In the genomic region with DNA sequence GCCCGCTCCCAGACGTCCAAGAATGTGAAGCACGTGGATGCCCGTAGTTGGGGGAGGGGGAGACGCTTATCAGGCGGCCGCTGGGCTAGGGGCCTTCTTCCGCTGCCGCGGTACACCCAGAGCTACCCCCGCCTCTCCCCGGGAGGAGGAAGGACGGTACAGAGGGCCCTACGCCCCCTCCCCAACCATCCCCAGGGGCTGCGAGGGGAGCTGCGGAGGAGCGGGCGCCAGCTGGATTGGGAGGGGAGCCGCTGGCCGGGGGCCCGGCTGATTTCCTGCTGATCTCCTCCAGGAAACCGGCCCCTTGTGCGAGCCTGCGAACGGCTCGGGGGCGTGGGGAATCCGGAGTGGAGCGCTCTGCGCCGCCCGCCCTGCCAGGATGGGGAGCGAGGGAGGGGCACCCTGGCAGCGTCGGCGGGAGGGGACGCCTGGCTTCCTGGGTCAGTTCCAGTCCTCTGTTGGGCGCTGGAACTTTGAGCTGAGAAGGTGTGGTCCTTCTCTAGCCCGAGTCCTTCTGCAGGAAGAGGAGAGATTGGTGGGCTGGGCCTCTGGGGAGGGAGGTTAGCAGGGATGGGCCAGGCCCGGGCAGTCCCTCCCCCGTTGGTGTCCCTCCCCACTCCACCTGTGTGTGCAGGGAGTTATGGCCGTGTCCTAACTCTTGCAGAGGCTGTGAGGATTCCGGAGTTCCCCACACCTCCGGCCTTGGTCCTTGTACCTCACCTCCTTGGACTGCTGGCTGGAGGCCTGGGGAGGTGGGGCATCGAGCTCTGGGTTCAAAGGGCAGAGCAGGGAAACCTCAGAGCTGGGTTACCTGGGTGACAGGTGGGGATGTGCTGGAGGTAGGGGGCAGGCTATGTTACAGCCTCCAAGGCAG, we compare ENCODE assay signal across 1 cellular context.
TF ChIP-seq lines count a peak whose summit lies in the region.

No MANE protein-coding gene starts in this region.

TF ChIP-seq in HepG2, 621 proteins besides CTCF, POLR2A, EP300 and RAD21 (continues in another document):
- peak; percentile 79 for TF ChIP-seq AGO1 (IDR thresholded peaks at IDR 0.05; ENCODE audit: low read depth, low read length, poor library complexity, severe bottlenecking)
- TF ChIP-seq IRF2 (CRISPR knock-in tag; IDR thresholded peaks at IDR 0.05): peak; percentile 59
- TF ChIP-seq, protein P1, sequence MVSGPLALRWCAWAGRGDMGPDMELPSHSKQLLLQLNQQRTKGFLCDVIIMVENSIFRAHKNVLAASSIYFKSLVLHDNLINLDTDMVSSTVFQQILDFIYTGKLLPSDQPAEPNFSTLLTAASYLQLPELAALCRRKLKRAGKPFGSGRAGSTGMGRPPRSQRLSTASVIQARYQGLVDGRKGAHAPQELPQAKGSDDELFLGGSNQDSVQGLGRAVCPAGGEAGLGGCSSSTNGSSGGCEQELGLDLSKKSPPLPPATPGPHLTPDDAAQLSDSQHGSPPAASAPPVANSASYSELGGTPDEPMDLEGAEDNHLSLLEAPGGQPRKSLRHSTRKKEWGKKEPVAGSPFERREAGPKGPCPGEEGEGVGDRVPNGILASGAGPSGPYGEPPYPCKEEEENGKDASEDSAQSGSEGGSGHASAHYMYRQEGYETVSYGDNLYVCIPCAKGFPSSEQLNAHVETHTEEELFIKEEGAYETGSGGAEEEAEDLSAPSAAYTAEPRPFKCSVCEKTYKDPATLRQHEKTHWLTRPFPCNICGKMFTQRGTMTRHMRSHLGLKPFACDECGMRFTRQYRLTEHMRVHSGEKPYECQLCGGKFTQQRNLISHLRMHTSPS (CRISPR knock-in tag; IDR thresholded peaks at IDR 0.05; ENCODE audit: low read depth): peak; percentile 89
- TF ChIP-seq, protein P2, sequence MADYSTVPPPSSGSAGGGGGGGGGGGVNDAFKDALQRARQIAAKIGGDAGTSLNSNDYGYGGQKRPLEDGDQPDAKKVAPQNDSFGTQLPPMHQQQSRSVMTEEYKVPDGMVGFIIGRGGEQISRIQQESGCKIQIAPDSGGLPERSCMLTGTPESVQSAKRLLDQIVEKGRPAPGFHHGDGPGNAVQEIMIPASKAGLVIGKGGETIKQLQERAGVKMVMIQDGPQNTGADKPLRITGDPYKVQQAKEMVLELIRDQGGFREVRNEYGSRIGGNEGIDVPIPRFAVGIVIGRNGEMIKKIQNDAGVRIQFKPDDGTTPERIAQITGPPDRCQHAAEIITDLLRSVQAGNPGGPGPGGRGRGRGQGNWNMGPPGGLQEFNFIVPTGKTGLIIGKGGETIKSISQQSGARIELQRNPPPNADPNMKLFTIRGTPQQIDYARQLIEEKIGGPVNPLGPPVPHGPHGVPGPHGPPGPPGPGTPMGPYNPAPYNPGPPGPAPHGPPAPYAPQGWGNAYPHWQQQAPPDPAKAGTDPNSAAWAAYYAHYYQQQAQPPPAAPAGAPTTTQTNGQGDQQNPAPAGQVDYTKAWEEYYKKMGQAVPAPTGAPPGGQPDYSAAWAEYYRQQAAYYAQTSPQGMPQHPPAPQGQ (CRISPR knock-in tag; IDR thresholded peaks at IDR 0.05; ENCODE audit: borderline replicate concordance): no peak
- peak; percentile 45; the same call in 1 of the 2 replicates for TF ChIP-seq HDAC2 (CRISPR knock-in tag; IDR thresholded peaks at IDR 0.05)
- peak; percentile 14; the same call in 1 of the 2 replicates for TF ChIP-seq SP4 (CRISPR knock-in tag; IDR thresholded peaks at IDR 0.05)
- TF ChIP-seq SIN3A (IDR thresholded peaks at IDR 0.05; ENCODE audit: borderline replicate concordance, low read depth, low read length): no peak
- no peak for TF ChIP-seq ZNF263 (CRISPR knock-in tag; IDR thresholded peaks at IDR 0.05)
- no peak for TF ChIP-seq MTF1 (CRISPR knock-in tag; IDR thresholded peaks at IDR 0.05)
- TF ChIP-seq, protein P3, sequence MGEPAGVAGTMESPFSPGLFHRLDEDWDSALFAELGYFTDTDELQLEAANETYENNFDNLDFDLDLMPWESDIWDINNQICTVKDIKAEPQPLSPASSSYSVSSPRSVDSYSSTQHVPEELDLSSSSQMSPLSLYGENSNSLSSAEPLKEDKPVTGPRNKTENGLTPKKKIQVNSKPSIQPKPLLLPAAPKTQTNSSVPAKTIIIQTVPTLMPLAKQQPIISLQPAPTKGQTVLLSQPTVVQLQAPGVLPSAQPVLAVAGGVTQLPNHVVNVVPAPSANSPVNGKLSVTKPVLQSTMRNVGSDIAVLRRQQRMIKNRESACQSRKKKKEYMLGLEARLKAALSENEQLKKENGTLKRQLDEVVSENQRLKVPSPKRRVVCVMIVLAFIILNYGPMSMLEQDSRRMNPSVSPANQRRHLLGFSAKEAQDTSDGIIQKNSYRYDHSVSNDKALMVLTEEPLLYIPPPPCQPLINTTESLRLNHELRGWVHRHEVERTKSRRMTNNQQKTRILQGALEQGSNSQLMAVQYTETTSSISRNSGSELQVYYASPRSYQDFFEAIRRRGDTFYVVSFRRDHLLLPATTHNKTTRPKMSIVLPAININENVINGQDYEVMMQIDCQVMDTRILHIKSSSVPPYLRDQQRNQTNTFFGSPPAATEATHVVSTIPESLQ (CRISPR knock-in tag; conservative IDR thresholded peaks at IDR 0.05): 0 out of 2 replicates have a peak, but pooled peaks have one; percentile 6
- TF ChIP-seq NCOR1 (IDR thresholded peaks at IDR 0.05; ENCODE audit: borderline replicate concordance, low read length): peak; percentile 75; the same call in 1 of the 2 replicates
- TF ChIP-seq, protein P4, sequence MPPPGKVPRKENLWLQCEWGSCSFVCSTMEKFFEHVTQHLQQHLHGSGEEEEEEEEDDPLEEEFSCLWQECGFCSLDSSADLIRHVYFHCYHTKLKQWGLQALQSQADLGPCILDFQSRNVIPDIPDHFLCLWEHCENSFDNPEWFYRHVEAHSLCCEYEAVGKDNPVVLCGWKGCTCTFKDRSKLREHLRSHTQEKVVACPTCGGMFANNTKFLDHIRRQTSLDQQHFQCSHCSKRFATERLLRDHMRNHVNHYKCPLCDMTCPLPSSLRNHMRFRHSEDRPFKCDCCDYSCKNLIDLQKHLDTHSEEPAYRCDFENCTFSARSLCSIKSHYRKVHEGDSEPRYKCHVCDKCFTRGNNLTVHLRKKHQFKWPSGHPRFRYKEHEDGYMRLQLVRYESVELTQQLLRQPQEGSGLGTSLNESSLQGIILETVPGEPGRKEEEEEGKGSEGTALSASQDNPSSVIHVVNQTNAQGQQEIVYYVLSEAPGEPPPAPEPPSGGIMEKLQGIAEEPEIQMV (CRISPR knock-in tag; IDR thresholded peaks at IDR 0.05; ENCODE audit: low read depth): 0 out of 2 replicates have a peak, but pooled peaks have one; percentile 15
- peak; percentile 70 for TF ChIP-seq ZFX (CRISPR knock-in tag; IDR thresholded peaks at IDR 0.05; ENCODE audit: low read depth)
- TF ChIP-seq ZNF83 (CRISPR knock-in tag; IDR thresholded peaks at IDR 0.05; ENCODE audit: borderline replicate concordance): peak; percentile 88; the same call in 1 of the 2 replicates
- peak; percentile 63 for TF ChIP-seq RXRB (CRISPR knock-in tag; IDR thresholded peaks at IDR 0.05; ENCODE audit: borderline replicate concordance)
- TF ChIP-seq, protein P5, sequence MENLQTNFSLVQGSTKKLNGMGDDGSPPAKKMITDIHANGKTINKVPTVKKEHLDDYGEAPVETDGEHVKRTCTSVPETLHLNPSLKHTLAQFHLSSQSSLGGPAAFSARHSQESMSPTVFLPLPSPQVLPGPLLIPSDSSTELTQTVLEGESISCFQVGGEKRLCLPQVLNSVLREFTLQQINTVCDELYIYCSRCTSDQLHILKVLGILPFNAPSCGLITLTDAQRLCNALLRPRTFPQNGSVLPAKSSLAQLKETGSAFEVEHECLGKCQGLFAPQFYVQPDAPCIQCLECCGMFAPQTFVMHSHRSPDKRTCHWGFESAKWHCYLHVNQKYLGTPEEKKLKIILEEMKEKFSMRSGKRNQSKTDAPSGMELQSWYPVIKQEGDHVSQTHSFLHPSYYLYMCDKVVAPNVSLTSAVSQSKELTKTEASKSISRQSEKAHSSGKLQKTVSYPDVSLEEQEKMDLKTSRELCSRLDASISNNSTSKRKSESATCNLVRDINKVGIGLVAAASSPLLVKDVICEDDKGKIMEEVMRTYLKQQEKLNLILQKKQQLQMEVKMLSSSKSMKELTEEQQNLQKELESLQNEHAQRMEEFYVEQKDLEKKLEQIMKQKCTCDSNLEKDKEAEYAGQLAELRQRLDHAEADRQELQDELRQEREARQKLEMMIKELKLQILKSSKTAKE (CRISPR knock-in tag; IDR thresholded peaks at IDR 0.05; ENCODE audit: borderline replicate concordance): peak; percentile 92
- TF ChIP-seq, protein P6, sequence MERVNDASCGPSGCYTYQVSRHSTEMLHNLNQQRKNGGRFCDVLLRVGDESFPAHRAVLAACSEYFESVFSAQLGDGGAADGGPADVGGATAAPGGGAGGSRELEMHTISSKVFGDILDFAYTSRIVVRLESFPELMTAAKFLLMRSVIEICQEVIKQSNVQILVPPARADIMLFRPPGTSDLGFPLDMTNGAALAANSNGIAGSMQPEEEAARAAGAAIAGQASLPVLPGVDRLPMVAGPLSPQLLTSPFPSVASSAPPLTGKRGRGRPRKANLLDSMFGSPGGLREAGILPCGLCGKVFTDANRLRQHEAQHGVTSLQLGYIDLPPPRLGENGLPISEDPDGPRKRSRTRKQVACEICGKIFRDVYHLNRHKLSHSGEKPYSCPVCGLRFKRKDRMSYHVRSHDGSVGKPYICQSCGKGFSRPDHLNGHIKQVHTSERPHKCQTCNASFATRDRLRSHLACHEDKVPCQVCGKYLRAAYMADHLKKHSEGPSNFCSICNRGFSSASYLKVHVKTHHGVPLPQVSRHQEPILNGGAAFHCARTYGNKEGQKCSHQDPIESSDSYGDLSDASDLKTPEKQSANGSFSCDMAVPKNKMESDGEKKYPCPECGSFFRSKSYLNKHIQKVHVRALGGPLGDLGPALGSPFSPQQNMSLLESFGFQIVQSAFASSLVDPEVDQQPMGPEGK (CRISPR knock-in tag; IDR thresholded peaks at IDR 0.05): peak; percentile 90
- TF ChIP-seq, protein P7, sequence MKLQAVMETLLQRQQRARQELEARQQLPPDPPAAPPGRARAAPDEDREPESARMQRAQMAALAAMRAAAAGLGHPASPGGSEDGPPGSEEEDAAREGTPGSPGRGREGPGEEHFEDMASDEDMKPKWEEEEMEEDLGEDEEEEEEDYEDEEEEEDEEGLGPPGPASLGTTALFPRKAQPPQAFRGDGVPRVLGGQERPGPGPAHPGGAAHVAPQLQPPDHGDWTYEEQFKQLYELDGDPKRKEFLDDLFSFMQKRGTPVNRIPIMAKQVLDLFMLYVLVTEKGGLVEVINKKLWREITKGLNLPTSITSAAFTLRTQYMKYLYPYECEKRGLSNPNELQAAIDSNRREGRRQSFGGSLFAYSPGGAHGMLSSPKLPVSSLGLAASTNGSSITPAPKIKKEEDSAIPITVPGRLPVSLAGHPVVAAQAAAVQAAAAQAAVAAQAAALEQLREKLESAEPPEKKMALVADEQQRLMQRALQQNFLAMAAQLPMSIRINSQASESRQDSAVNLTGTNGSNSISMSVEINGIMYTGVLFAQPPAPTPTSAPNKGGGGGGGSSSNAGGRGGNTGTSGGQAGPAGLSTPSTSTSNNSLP (IDR thresholded peaks at IDR 0.05; ENCODE audit: low read depth, low read length): no peak
- peak; percentile 16; the same call in 1 of the 2 replicates for TF ChIP-seq ZNF232 (CRISPR knock-in tag; IDR thresholded peaks at IDR 0.05; ENCODE audit: borderline replicate concordance)
- peak; percentile 90 for TF ChIP-seq ZNF563 (CRISPR knock-in tag; IDR thresholded peaks at IDR 0.05)
- TF ChIP-seq GLI4 (CRISPR knock-in tag; IDR thresholded peaks at IDR 0.05; ENCODE audit: borderline replicate concordance): 0 out of 2 replicates have a peak, but pooled peaks have one; percentile 80
- peak; percentile 46 for TF ChIP-seq NFYB (CRISPR knock-in tag; IDR thresholded peaks at IDR 0.05)
- TF ChIP-seq, protein P8, sequence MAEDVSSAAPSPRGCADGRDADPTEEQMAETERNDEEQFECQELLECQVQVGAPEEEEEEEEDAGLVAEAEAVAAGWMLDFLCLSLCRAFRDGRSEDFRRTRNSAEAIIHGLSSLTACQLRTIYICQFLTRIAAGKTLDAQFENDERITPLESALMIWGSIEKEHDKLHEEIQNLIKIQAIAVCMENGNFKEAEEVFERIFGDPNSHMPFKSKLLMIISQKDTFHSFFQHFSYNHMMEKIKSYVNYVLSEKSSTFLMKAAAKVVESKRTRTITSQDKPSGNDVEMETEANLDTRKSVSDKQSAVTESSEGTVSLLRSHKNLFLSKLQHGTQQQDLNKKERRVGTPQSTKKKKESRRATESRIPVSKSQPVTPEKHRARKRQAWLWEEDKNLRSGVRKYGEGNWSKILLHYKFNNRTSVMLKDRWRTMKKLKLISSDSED (CRISPR knock-in tag; IDR thresholded peaks at IDR 0.05): no peak
- TF ChIP-seq, protein P9, sequence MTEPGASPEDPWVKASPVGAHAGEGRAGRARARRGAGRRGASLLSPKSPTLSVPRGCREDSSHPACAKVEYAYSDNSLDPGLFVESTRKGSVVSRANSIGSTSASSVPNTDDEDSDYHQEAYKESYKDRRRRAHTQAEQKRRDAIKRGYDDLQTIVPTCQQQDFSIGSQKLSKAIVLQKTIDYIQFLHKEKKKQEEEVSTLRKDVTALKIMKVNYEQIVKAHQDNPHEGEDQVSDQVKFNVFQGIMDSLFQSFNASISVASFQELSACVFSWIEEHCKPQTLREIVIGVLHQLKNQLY (CRISPR knock-in tag; IDR thresholded peaks at IDR 0.05): peak; percentile 50; the same call in 1 of the 2 replicates
- TF ChIP-seq, protein P10, sequence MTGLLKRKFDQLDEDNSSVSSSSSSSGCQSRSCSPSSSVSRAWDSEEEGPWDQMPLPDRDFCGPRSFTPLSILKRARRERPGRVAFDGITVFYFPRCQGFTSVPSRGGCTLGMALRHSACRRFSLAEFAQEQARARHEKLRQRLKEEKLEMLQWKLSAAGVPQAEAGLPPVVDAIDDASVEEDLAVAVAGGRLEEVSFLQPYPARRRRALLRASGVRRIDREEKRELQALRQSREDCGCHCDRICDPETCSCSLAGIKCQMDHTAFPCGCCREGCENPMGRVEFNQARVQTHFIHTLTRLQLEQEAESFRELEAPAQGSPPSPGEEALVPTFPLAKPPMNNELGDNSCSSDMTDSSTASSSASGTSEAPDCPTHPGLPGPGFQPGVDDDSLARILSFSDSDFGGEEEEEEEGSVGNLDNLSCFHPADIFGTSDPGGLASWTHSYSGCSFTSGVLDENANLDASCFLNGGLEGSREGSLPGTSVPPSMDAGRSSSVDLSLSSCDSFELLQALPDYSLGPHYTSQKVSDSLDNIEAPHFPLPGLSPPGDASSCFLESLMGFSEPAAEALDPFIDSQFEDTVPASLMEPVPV (CRISPR knock-in tag; IDR thresholded peaks at IDR 0.05): peak; percentile 80; the same call in 1 of the 2 replicates
- TF ChIP-seq, protein P11, sequence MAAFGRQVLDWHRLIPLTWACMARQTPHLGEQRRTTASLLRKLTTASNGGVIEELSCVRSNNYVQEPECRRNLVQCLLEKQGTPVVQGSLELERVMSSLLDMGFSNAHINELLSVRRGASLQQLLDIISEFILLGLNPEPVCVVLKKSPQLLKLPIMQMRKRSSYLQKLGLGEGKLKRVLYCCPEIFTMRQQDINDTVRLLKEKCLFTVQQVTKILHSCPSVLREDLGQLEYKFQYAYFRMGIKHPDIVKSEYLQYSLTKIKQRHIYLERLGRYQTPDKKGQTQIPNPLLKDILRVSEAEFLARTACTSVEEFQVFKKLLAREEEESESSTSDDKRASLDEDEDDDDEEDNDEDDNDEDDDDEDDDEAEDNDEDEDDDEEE (CRISPR knock-in tag; IDR thresholded peaks at IDR 0.05): peak; percentile 76; the same call in 1 of the 2 replicates
- peak; percentile 80; the same call in 1 of the 2 replicates for TF ChIP-seq NFKB2 (CRISPR knock-in tag; IDR thresholded peaks at IDR 0.05; ENCODE audit: borderline replicate concordance)
- TF ChIP-seq, protein P12, sequence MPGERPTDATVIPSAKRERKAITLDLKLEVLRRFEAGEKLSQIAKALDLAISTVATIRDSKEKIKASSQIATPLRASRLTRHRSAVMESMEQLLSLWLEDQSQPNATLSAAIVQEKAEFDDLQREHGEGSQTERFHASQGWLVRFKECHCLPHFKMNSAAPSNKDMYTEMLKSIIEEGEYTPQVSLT (CRISPR knock-in tag; IDR thresholded peaks at IDR 0.05; ENCODE audit: borderline replicate concordance, low read depth): no peak
- TF ChIP-seq ZNF234 (CRISPR knock-in tag; conservative IDR thresholded peaks at IDR 0.05): peak; percentile 69; the same call in 1 of the 2 replicates
- TF ChIP-seq FOXP1 (IDR thresholded peaks at IDR 0.05): no peak
- no peak for TF ChIP-seq FOXP1 (CRISPR knock-in tag; IDR thresholded peaks at IDR 0.05)
- TF ChIP-seq POGZ (CRISPR knock-in tag; IDR thresholded peaks at IDR 0.05): peak; percentile 36
- no peak for TF ChIP-seq ZNF780A (CRISPR knock-in tag; IDR thresholded peaks at IDR 0.05)
